ENCODE assay signal across 24 cellular contexts in genomic region chr16:17076121-17076757, GRCh38.
DNase-seq lines count a peak whose midpoint lies in the region; ATAC-seq, FAIRE-seq and TF ChIP-seq lines count a peak whose summit lies in the region.
"Had no signal": no experiment of that assay in that cellular context is flagged by ENCODE, and none has a peak within 500 bp of the region (broad histone marks: within the 10 kb centered on the region; RNA-seq: fewer than 3 reads in every experiment).

No MANE protein-coding gene starts in this region.

- no peak for FAIRE-seq in H1 (lab: Jason Lieb, UNC)
- FAIRE-seq: D721Med, H54, TTC549 had no signal

- H3K79me2 ChIP-seq in H1 (ENCODE audit: control insufficient read depth in 1 of 2, insufficient read depth in 2 of 2, low read length in 2 of 2) = no peaks in the 10 kb centered on the region

- no peaks in the 10 kb centered on the region for H3K23me2 ChIP-seq in H1 (ENCODE audit: low read depth, low read length)

- POLR2A ChIA-PET in H1 (lab: Charles Lee; ENCODE audit: partially characterized antibody) = interaction anchor here (1.0 kb wide), 1 partner anchor 9 kb away, joined by 3 read pairs; no protein-coding TSS in a partner anchor

- WGBS in H1 (ENCODE audit: extremely low coverage in 1 of 2, insufficient coverage in 1 of 2, insufficient read length in 1 of 2, insufficient replicate concordance in 2 of 2, low coverage in 1 of 2, low lambda C conversion rate in 2 of 2, missing lambda C conversion rate in 1 of 2), 2 experiments = 84% methylated on average over 9 of the region's 9 CpGs; no CpG with 5 or more reads in 1 of the 2 experiments
- WGBS in suprapubic skin = 85% methylated on average over 9 of the region's 9 CpGs
- 70% methylated on average over 9 of the region's 9 CpGs for WGBS in right cardiac atrium

- no peak overlapping the region for H3K9ac ChIP-seq in H1 (replicated peaks in 1 of 4; ENCODE audit: extremely low read depth in 1 of 4, low read depth in 3 of 4, low read length in 3 of 4)

- no peak overlapping the region for H3K4me2 ChIP-seq in H1 (ENCODE audit: insufficient read depth in 1 of 2, low read depth in 2 of 2, low read length in 2 of 2)

- H3K14ac ChIP-seq in H1 (ENCODE audit: insufficient read length) = no peak overlapping the region

- no peak overlapping the region for H2BK15ac ChIP-seq in H1 (ENCODE audit: low read length)

- H2BK12ac ChIP-seq in H1 (ENCODE audit: low read depth, low read length) = 0 out of 2 replicates have a peak overlapping the region, but pooled peaks have one; percentile 13

- ATAC-seq in HG02798 (IDR thresholded peaks at IDR 0.05; ENCODE audit: poor library complexity, unreplicated experiment) = peak; percentile 57
- ATAC-seq in right cardiac atrium = no peak
- ATAC-seq: activated naive CD4-positive, alpha-beta T cell treated with anti-CD3 and anti-CD28 coated beads, Interleukin-2, amount 50 U/mL, for 72 hours; foreskin keratinocyte; left cardiac atrium; upper lobe of right lung had no signal

- no peak for TF ChIP-seq POLR2A in H1 (IDR thresholded peaks at IDR 0.05; ENCODE audit: control extremely low read depth in 1 of 2, low read depth in 2 of 2, low read length in 2 of 2)
- TF ChIP-seq POLR2A in suprapubic skin (IDR thresholded peaks at IDR 0.05) = no peak

- H3K27ac ChIP-seq in H1 (ENCODE audit: low read depth, low read length) (no peak overlapping the region), suprapubic skin (no peak overlapping the region), right cardiac atrium (ENCODE audit: low read length) (no peak overlapping the region)
- H3K27ac ChIP-seq: coronary artery, esophagus muscularis mucosa, foreskin keratinocyte, right atrium auricular region, RWPE1, spleen, upper lobe of right lung had no signal

- H4K20me1 ChIP-seq in H1 (replicated peaks in 1 of 2; ENCODE audit: control insufficient read depth in 1 of 2, insufficient read depth in 2 of 2, low read length in 2 of 2) = no peaks in the 10 kb centered on the region

- H3K4me3 ChIP-seq in H1 (ENCODE audit: extremely low read depth in 1 of 4, insufficient read depth in 2 of 4, low read depth in 3 of 4, low read length in 4 of 4) (no peak overlapping the region), suprapubic skin (no peak overlapping the region), right cardiac atrium (ENCODE audit: low read length) (no peak overlapping the region)
- H3K4me3 ChIP-seq: coronary artery, esophagus muscularis mucosa, right atrium auricular region, spleen, upper lobe of right lung had no signal

- H3K27me3 ChIP-seq in H1 (replicated peaks in 1 of 4; ENCODE audit: control insufficient read depth in 3 of 4, extremely low read depth in 1 of 4, insufficient read depth in 3 of 4, low read length in 3 of 4) (no peaks in the 10 kb centered on the region), suprapubic skin (no peaks in the 10 kb centered on the region), right cardiac atrium (ENCODE audit: control insufficient read depth, insufficient read depth) (no peaks in the 10 kb centered on the region)
- H3K27me3 ChIP-seq: right atrium auricular region, spleen, upper lobe of right lung had no signal

- H2AFZ ChIP-seq in H1 (ENCODE audit: low read length) = no peak overlapping the region

- H3K18ac ChIP-seq in H1 (ENCODE audit: extremely low read depth, low read length) = no peak overlapping the region

- no peak for TF ChIP-seq EP300 in H1 (IDR thresholded peaks at IDR 0.05; ENCODE audit: borderline replicate concordance in 1 of 2, low read depth in 2 of 2, low read length in 2 of 2)
- no peak for TF ChIP-seq EP300 in suprapubic skin (IDR thresholded peaks at IDR 0.05)

- H4K91ac ChIP-seq in H1 (replicated peaks; ENCODE audit: insufficient read length, low read length) = no peak overlapping the region

- intact Hi-C loops in posterior cingulate gyrus (cut with DNase I) (no loop called here), right cardiac atrium (cut with DNase I) (no loop called here)

- no peak overlapping the region for H4K8ac ChIP-seq in H1 (ENCODE audit: extremely low read depth, insufficient read depth, low read length)

- no peak overlapping the region for H3K56ac ChIP-seq in H1 (replicated peaks; ENCODE audit: insufficient read length, low read depth, low read length)

- no peak overlapping the region for H2BK120ac ChIP-seq in H1 (replicated peaks; ENCODE audit: low read depth, low read length)

- in situ Hi-C loops in GM13977 (cut with MboI; ENCODE audit: low pct_unique_long_range_greater_than_20kb, low sequenced_read_pairs, unreplicated experiment) = no loop called here

- no peak for TF ChIP-seq RAD21 in H1 (IDR thresholded peaks at IDR 0.05 in 1 of 2, conservative IDR thresholded peaks at IDR 0.05 in 1 of 2; ENCODE audit: low read depth in 2 of 2, low read length in 2 of 2)

- H3K4me1 ChIP-seq in H1 (replicated peaks in 1 of 4; ENCODE audit: control insufficient read depth in 3 of 4, insufficient read depth in 4 of 4, low read length in 3 of 4) (peaks cover 0 to 7% (median 3%) of the 10 kb centered on the region in 4 experiments; a peak in 4 of 7 replicates), suprapubic skin (peaks cover 1% of the 10 kb centered on the region), right cardiac atrium (ENCODE audit: control insufficient read depth, insufficient read depth, low read length) (no peaks in the 10 kb centered on the region)
- H3K4me1 ChIP-seq: esophagus muscularis mucosa, foreskin keratinocyte, right atrium auricular region, upper lobe of right lung had no signal

- H2BK5ac ChIP-seq in H1 (ENCODE audit: low read depth, low read length) = peak overlapping the region; percentile 3; the same call in 1 of the 2 replicates

- no peaks in the 10 kb centered on the region for H3K79me1 ChIP-seq in H1 (ENCODE audit: low read depth, low read length)

- H3K9me3 ChIP-seq in H1 (ENCODE audit: insufficient read depth in 2 of 2, low read depth in 1 of 2, low read length in 1 of 2) (peaks cover 0 to 6% of the 10 kb centered on the region in 2 experiments; a peak in 2 of 4 replicates), suprapubic skin (no peaks in the 10 kb centered on the region), right cardiac atrium (ENCODE audit: control insufficient read depth, low read length) (no peaks in the 10 kb centered on the region)
- H3K9me3 ChIP-seq: esophagus muscularis mucosa, right atrium auricular region, spleen, upper lobe of right lung had no signal

- no peak overlapping the region for H3K23ac ChIP-seq in H1 (ENCODE audit: insufficient read length)

- no peak overlapping the region for H3K4ac ChIP-seq in H1 (replicated peaks; ENCODE audit: insufficient read length, low read depth, low read length)

- H3K36me3 ChIP-seq in H1 (ENCODE audit: control insufficient read depth in 2 of 4, insufficient read depth in 4 of 4, low read length in 3 of 4) (no peaks in the 10 kb centered on the region), suprapubic skin (no peaks in the 10 kb centered on the region)
- H3K36me3 ChIP-seq: esophagus muscularis mucosa, right atrium auricular region, spleen, upper lobe of right lung had no signal

- DNase-seq in GM13977 (ENCODE audit: low spot score) (peak; percentile 47), H1 (ENCODE audit: low read depth in 1 of 2, low spot score in 2 of 2) (no peak), posterior cingulate gyrus (no peak), suprapubic skin (ENCODE audit: low spot score in 2 of 2) (no peak), right cardiac atrium (no peak)
- DNase-seq in stimulated activated CD4-positive, alpha-beta T cell treated with anti-CD3 and anti-CD28 coated beads, Interleukin-15, amount 100 ng/mL, for 24 hours = no peak
- DNase-seq: activated CD4-positive, alpha-beta T cell treated with anti-CD3 and anti-CD28 coated beads, Interleukin-2, amount 50 U/mL, for 4 hours; aorta; foreskin keratinocyte; left cardiac atrium; NCI-H2081 treated with DMSO at 0.1 percent for 48 hours; NCI-H774; spleen; stimulated activated CD4-positive, alpha-beta T cell treated with anti-CD3 and anti-CD28 coated beads, Interleukin-2, amount 100 ng/mL, for 48 hours; upper lobe of right lung had no signal

- no peak overlapping the region for H4K5ac ChIP-seq in H1 (ENCODE audit: insufficient read length, low read depth, low read length)

- no peak for TF ChIP-seq CTCF in GM13977 (IDR thresholded peaks at IDR 0.05; ENCODE audit: extremely low read depth, insufficient read depth, missing control alignments)
- TF ChIP-seq CTCF in H1 (IDR thresholded peaks at IDR 0.05; ENCODE audit: control extremely low read depth in 1 of 3, insufficient read depth in 1 of 3, low read depth in 1 of 3, low read length in 3 of 3) = no peak
- TF ChIP-seq CTCF in suprapubic skin (IDR thresholded peaks at IDR 0.05) = no peak

- peak overlapping the region; percentile 58; the same call in 1 of the 2 replicates for H2AK5ac ChIP-seq in H1 (ENCODE audit: low read depth, low read length)

- peak overlapping the region; percentile 82; the same call in 1 of the 2 replicates for H2BK20ac ChIP-seq in H1 (ENCODE audit: low read length)

- CTCF ChIA-PET in H1 (lab: Charles Lee; ENCODE audit: partially characterized antibody) = no interaction called here

TF ChIP-seq in H1, 55 proteins besides CTCF, POLR2A, EP300 and RAD21:
- no peak for TF ChIP-seq SP4 (IDR thresholded peaks at IDR 0.05; ENCODE audit: low read length)
